Comparison of ENCODE assay signal across 33 cellular contexts in the genomic region with DNA sequence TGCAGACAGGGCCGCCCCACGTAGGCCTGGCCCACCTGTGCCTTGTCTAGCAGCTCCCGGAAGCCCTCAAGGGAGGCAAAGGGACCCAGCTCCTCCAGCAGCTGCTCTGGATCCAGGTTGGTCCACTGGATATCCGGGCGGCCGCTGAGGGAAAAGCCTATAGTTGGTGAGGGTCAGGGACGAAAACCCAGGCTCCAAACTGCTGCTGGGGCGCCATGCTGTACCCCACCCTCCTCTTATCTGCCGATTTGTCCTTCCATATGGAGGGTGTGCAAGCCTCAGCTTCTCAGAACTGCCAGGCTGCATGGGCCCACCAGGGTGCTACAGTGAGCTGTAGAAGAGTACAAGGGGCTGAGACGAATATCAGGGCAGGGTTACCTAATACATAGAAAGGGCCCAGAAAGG. TPM values are rescaled to one million over a fixed set of nuclear protein-coding genes. Genes with fewer than 3 reads are reported as not detected.
DNase-seq lines count a peak whose midpoint lies in the region; ATAC-seq, FAIRE-seq and TF ChIP-seq lines count a peak whose summit lies in the region.
"Had no signal": no experiment of that assay in that cellular context is flagged by ENCODE, and none has a peak within 500 bp of the region (broad histone marks: within the 10 kb centered on the region; RNA-seq: fewer than 3 reads in every experiment).

No MANE protein-coding gene starts in this region.

- no peak; the same call in 1 of the 3 replicates for ATAC-seq in GM23338
- ATAC-seq in Panc1 = 0 out of 2 replicates have a peak, but pooled peaks have one; percentile 25
- ATAC-seq: activated T-cell treated with anti-CD3 and anti-CD28 coated beads, Interleukin-2, amount 50 U/mL, for 72 hours; HCT116; pancreas; T-helper 17 cell had no signal

- no peak overlapping the region for H3K9ac ChIP-seq in H1 (replicated peaks in 1 of 4; ENCODE audit: extremely low read depth in 1 of 4, low read depth in 3 of 4, low read length in 3 of 4)

- H3K27ac ChIP-seq in GM23338 (ENCODE audit: low read depth) (no peak overlapping the region), Panc1 (ENCODE audit: low read length) (no peak overlapping the region), H1 (ENCODE audit: low read depth, low read length) (no peak overlapping the region)
- H3K27ac ChIP-seq: C4-2B, coronary artery, pancreas, PC-9, right atrium auricular region, SJCRH30, suprapubic skin, vagina, VCaP had no signal

- H3K4ac ChIP-seq in H1 (replicated peaks; ENCODE audit: insufficient read length, low read depth, low read length) = no peak overlapping the region

- no peak overlapping the region for H3K23ac ChIP-seq in H1 (ENCODE audit: insufficient read length)

- no peak; a peak in 1 of 4 replicates for TF ChIP-seq RAD21 in H1 (IDR thresholded peaks at IDR 0.05 in 1 of 2, conservative IDR thresholded peaks at IDR 0.05 in 1 of 2; ENCODE audit: low read depth in 2 of 2, low read length in 2 of 2)

- H3K36me3 ChIP-seq in GM23338 (ENCODE audit: insufficient read depth) (no peaks in the 10 kb centered on the region), Panc1 (ENCODE audit: control insufficient read depth, insufficient read depth, low read length) (no peaks in the 10 kb centered on the region), H1 (ENCODE audit: control insufficient read depth in 2 of 4, insufficient read depth in 4 of 4, low read length in 3 of 4) (no peaks in the 10 kb centered on the region)
- H3K36me3 ChIP-seq: pancreas, right atrium auricular region, SJCRH30, suprapubic skin, vagina had no signal

- TF ChIP-seq EP300 in H1 (IDR thresholded peaks at IDR 0.05; ENCODE audit: borderline replicate concordance in 1 of 2, low read depth in 2 of 2, low read length in 2 of 2) = no peak

- H2AK5ac ChIP-seq in H1 (ENCODE audit: low read depth, low read length) = no peak overlapping the region

- no peak overlapping the region for H3K27ac Mint-ChIP-seq in GM23338
- H3K27ac Mint-ChIP-seq: activated naive CD4-positive, alpha-beta T cell treated with anti-CD3 and anti-CD28 coated beads, Interleukin-2, amount 10 ng/mL, durations not matched to agents 7 days and 5 days; activated T-cell treated with anti-CD3 and anti-CD28 coated beads, Interleukin-2, amount 50 U/mL, for 72 hours; nephron; T-helper 17 cell had no signal

- no peaks in the 10 kb centered on the region for H3K79me1 ChIP-seq in H1 (ENCODE audit: low read depth, low read length)

- H3K27me3 ChIP-seq in GM23338 (ENCODE audit: insufficient read depth) (no peaks in the 10 kb centered on the region), Panc1 (ENCODE audit: control insufficient read depth, insufficient read depth, low read length) (no peaks in the 10 kb centered on the region), H1 (replicated peaks in 1 of 4; ENCODE audit: control insufficient read depth in 3 of 4, extremely low read depth in 1 of 4, insufficient read depth in 3 of 4, low read length in 3 of 4) (no peaks in the 10 kb centered on the region)
- H3K27me3 ChIP-seq: pancreas, right atrium auricular region, SJCRH30, suprapubic skin, vagina had no signal

- no peak overlapping the region for H4K5ac ChIP-seq in H1 (ENCODE audit: insufficient read length, low read depth, low read length)

- H3K79me2 ChIP-seq in GM23338 (replicated peaks; ENCODE audit: insufficient read depth) (no peaks in the 10 kb centered on the region), H1 (ENCODE audit: control insufficient read depth in 1 of 2, insufficient read depth in 2 of 2, low read length in 2 of 2) (no peaks in the 10 kb centered on the region)

- H3K36me3 Mint-ChIP-seq in GM23338 (ENCODE audit: low read depth) = no peaks in the 10 kb centered on the region
- H3K36me3 Mint-ChIP-seq: activated naive CD4-positive, alpha-beta T cell treated with anti-CD3 and anti-CD28 coated beads, Interleukin-2, amount 10 ng/mL, durations not matched to agents 7 days and 5 days; IgD-negative memory B cell; stimulated activated naive B cell treated with anti-CD40 and anti-IgM and Interleukin-4, amounts not matched to agents 10 μg/mL and 1 μg/mL and 100 μg/mL, for 72 hours had no signal

- H2AFZ ChIP-seq in GM23338 (peak overlapping the region; percentile 78; the same call in 1 of the 2 replicates), H1 (ENCODE audit: low read length) (no peak overlapping the region)
- H2AFZ ChIP-seq: PC-9 had no signal

- 0 out of 2 replicates have a peak, but pooled peaks have one; percentile 4 for TF ChIP-seq CTCF in AG10803 (conservative IDR thresholded peaks at IDR 0.05; ENCODE audit: low read length)
- no peak for TF ChIP-seq CTCF in GM23338 (conservative IDR thresholded peaks at IDR 0.05; ENCODE audit: low read depth in 2 of 2)
- TF ChIP-seq CTCF in Panc1 (IDR thresholded peaks at IDR 0.05) = no peak
- peak in 1 of 3 experiments; percentile 3; a peak in 1 of 4 replicates for TF ChIP-seq CTCF in H1 (IDR thresholded peaks at IDR 0.05; ENCODE audit: control extremely low read depth in 1 of 3, insufficient read depth in 1 of 3, low read depth in 1 of 3, low read length in 3 of 3)

- H3K56ac ChIP-seq in H1 (replicated peaks; ENCODE audit: insufficient read length, low read depth, low read length) = no peak overlapping the region

- peaks cover 5% of the 10 kb centered on the region for H3K27me3 Mint-ChIP-seq in GM23338 (ENCODE audit: insufficient read depth, low read depth, poor library complexity)
- H3K27me3 Mint-ChIP-seq: activated CD4-positive, alpha-beta T cell treated with anti-CD3 and anti-CD28 coated beads, Interleukin-2, amount 10 ng/mL, durations not matched to agents 7 days and 5 days; activated naive CD4-positive, alpha-beta T cell treated with anti-CD3 and anti-CD28 coated beads, Interleukin-2, amount 10 ng/mL, durations not matched to agents 7 days and 5 days; IgD-negative memory B cell; T-helper 17 cell had no signal

- H2BK12ac ChIP-seq in H1 (ENCODE audit: low read depth, low read length) = no peak overlapping the region

- H3K4me3 ChIP-seq in AG10803 (ENCODE audit: low read length) (no peak overlapping the region), GM23338 (no peak overlapping the region), Panc1 (ENCODE audit: low read depth in 2 of 2, low read length in 2 of 2) (no peak overlapping the region), H1 (ENCODE audit: extremely low read depth in 1 of 4, insufficient read depth in 2 of 4, low read depth in 3 of 4, low read length in 4 of 4) (no peak overlapping the region)
- H3K4me3 ChIP-seq: coronary artery, pancreas, PC-9, right atrium auricular region, SJCRH30, suprapubic skin, vagina had no signal

- POLR2A ChIA-PET in Panc1 (lab: Charles Lee) = no interaction called here
- POLR2A ChIA-PET in H1 (lab: Charles Lee; ENCODE audit: partially characterized antibody) = interaction anchor here (0.6 to 7.7 kb wide), 9 partner anchors 11 to 753 kb away, joined by 3 to 128 read pairs (median 5); a partner anchor contains a TSS

- no peak overlapping the region for H2BK20ac ChIP-seq in H1 (ENCODE audit: low read length)

- H2BK120ac ChIP-seq in H1 (replicated peaks; ENCODE audit: low read depth, low read length) = no peak overlapping the region

- no peaks in the 10 kb centered on the region for H3K9me3 ChIP-seq in Panc1 (ENCODE audit: control insufficient read depth, insufficient read depth, low read depth, low read length)
- H3K9me3 ChIP-seq in H1 (ENCODE audit: insufficient read depth in 2 of 2, low read depth in 1 of 2, low read length in 1 of 2) = no peaks in the 10 kb centered on the region
- H3K9me3 ChIP-seq: pancreas, right atrium auricular region, SJCRH30, suprapubic skin, vagina had no signal

- H4K20me1 ChIP-seq in GM23338 (replicated peaks; ENCODE audit: insufficient read depth) (no peaks in the 10 kb centered on the region), H1 (replicated peaks in 1 of 2; ENCODE audit: control insufficient read depth in 1 of 2, insufficient read depth in 2 of 2, low read length in 2 of 2) (no peaks in the 10 kb centered on the region)

- H3K4me1 ChIP-seq in GM23338 (ENCODE audit: insufficient read depth) = no peaks in the 10 kb centered on the region
- H3K4me1 ChIP-seq in Panc1 (ENCODE audit: control insufficient read depth, insufficient read depth, low read length) = no peaks in the 10 kb centered on the region
- peaks cover 0 to 12% (median 4%) of the 10 kb centered on the region in 4 experiments; a peak in 6 of 7 replicates for H3K4me1 ChIP-seq in H1 (replicated peaks in 1 of 4; ENCODE audit: control insufficient read depth in 3 of 4, insufficient read depth in 4 of 4, low read length in 3 of 4)
- H3K4me1 ChIP-seq: pancreas had no signal

- no peak overlapping the region for H3K4me3 Mint-ChIP-seq in GM23338
- H3K4me3 Mint-ChIP-seq: activated CD4-positive, alpha-beta T cell treated with anti-CD3 and anti-CD28 coated beads, Interleukin-2, amount 10 ng/mL, durations not matched to agents 7 days and 5 days; activated naive CD4-positive, alpha-beta T cell treated with anti-CD3 and anti-CD28 coated beads, Interleukin-2, amount 10 ng/mL, durations not matched to agents 7 days and 5 days; activated T-cell treated with anti-CD3 and anti-CD28 coated beads, Interleukin-2, amount 50 U/mL, for 72 hours; nephron; stimulated activated naive B cell treated with anti-CD40 and anti-IgM and Interleukin-4, amounts not matched to agents 10 μg/mL and 1 μg/mL and 100 μg/mL, for 72 hours; T-helper 17 cell had no signal

- CTCF ChIA-PET in Panc1 (lab: Charles Lee) = no interaction called here
- CTCF ChIA-PET in H1 (lab: Charles Lee; ENCODE audit: partially characterized antibody) = interaction anchor here (0.5 to 5.9 kb wide), 9 partner anchors 9 to 662 kb away, joined by 3 to 36 read pairs (median 6); a partner anchor contains a TSS

- no peak overlapping the region for H4K91ac ChIP-seq in H1 (replicated peaks; ENCODE audit: insufficient read length, low read length)

- intact Hi-C loops in Panc1 (cut with micrococcal nuclease; ENCODE audit: unreplicated experiment) = loop anchor here (10.0 kb wide), 1 partner anchor 474 kb away; no protein-coding TSS in a partner anchor

- no peak overlapping the region; the same call in 1 of the 2 replicates for H3K18ac ChIP-seq in H1 (ENCODE audit: extremely low read depth, low read length)

- H3K9me3 Mint-ChIP-seq in GM23338 = no peaks in the 10 kb centered on the region
- H3K9me3 Mint-ChIP-seq: activated CD4-positive, alpha-beta T cell treated with anti-CD3 and anti-CD28 coated beads, Interleukin-2, amount 10 ng/mL, durations not matched to agents 7 days and 5 days; activated naive CD4-positive, alpha-beta T cell treated with anti-CD3 and anti-CD28 coated beads, Interleukin-2, amount 10 ng/mL, durations not matched to agents 7 days and 5 days; activated T-cell treated with anti-CD3 and anti-CD28 coated beads, Interleukin-2, amount 50 U/mL, for 72 hours; IgD-negative memory B cell; nephron; stimulated activated naive B cell treated with anti-CD40 and anti-IgM and Interleukin-4, amounts not matched to agents 10 μg/mL and 1 μg/mL and 100 μg/mL, for 72 hours had no signal

- H4K8ac ChIP-seq in H1 (ENCODE audit: extremely low read depth, insufficient read depth, low read length) = peak overlapping the region; percentile 79; the same call in 1 of the 2 replicates

- H3K9me2 ChIP-seq in GM23338 (ENCODE audit: insufficient read depth) = no peaks in the 10 kb centered on the region

- H3K4me2 ChIP-seq in GM23338 (no peak overlapping the region), H1 (ENCODE audit: insufficient read depth in 1 of 2, low read depth in 2 of 2, low read length in 2 of 2) (no peak overlapping the region)
- H3K4me2 ChIP-seq: PC-9 had no signal

- no peaks in the 10 kb centered on the region for H3F3A ChIP-seq in GM23338 (replicated peaks; ENCODE audit: low read depth)

- WGBS in H1 (ENCODE audit: extremely low coverage in 1 of 2, insufficient coverage in 1 of 2, insufficient read length in 1 of 2, insufficient replicate concordance in 2 of 2, low coverage in 1 of 2, low lambda C conversion rate in 2 of 2, missing lambda C conversion rate in 1 of 2), 2 experiments = 88% methylated on average over 10 of the region's 10 CpGs; no CpG with 5 or more reads in 1 of the 2 experiments

- H2BK15ac ChIP-seq in H1 (ENCODE audit: low read length) = 0 out of 2 replicates have a peak overlapping the region, but pooled peaks have one; percentile 16

- no peak overlapping the region for H3K14ac ChIP-seq in H1 (ENCODE audit: insufficient read length)

- DNase-seq in AG10803 (ENCODE audit: low read depth) (no peak), GM23338 (ENCODE audit: low spot score) (no peak), Panc1 (ENCODE audit: low read depth, low spot score) (no peak), H1 (ENCODE audit: low read depth in 1 of 2, low spot score in 2 of 2) (no peak), mucosa of gallbladder (ENCODE audit: low spot score) (no peak), SW 1271 (lab: John Stamatoyannopoulos, UW) (no peak), 8988T (no peak)
- no peak for DNase-seq in activated effector memory CD4-positive, alpha-beta T cell treated with Interleukin-2 at 50 U/mL for 16 hours
- DNase-seq: activated CD4-positive, alpha-beta T cell treated with anti-CD3 and anti-CD28 coated beads, Interleukin-2, amount 10 ng/mL, durations not matched to agents 7 days and 5 days; activated naive CD4-positive, alpha-beta T cell treated with anti-CD3 and anti-CD28 coated beads, Interleukin-2, amount 10 ng/mL, durations not matched to agents 7 days and 5 days; activated T-cell treated with anti-CD3 and anti-CD28 coated beads, Interleukin-2, amount 50 U/mL, for 72 hours; amygdala; EL; PC-9; SJCRH30; stimulated activated CD4-positive, alpha-beta T cell treated with anti-CD3 and anti-CD28 coated beads, Interleukin-4, amount 100 ng/mL, for 1 hour; stimulated activated naive B cell treated with anti-CD40 and anti-IgM and Interleukin-4, amounts not matched to agents 10 μg/mL and 1 μg/mL and 100 μg/mL, for 72 hours; T-helper 17 cell had no signal

- peaks cover 19% of the 10 kb centered on the region for H3K4me1 Mint-ChIP-seq in GM23338

- TF ChIP-seq POLR2A in H1 (IDR thresholded peaks at IDR 0.05; ENCODE audit: control extremely low read depth in 1 of 2, low read depth in 2 of 2, low read length in 2 of 2) = no peak

- in situ Hi-C loops in Panc1 (cut with HindIII; ENCODE audit: low pct_unique_long_range_greater_than_20kb, low sequenced_read_pairs) = no loop called here

- H2BK5ac ChIP-seq in H1 (ENCODE audit: low read depth, low read length) = no peak overlapping the region

- FAIRE-seq in H1 (lab: Jason Lieb, UNC) = no peak
- FAIRE-seq: endometrium, GM19239, keratinocyte, pancreas had no signal

- no TSS peak for BruUV-seq in Panc1 (replicated peaks; lab: Mats Ljungman, UMichigan)

- H3K23me2 ChIP-seq in H1 (ENCODE audit: low read depth, low read length) = no peaks in the 10 kb centered on the region

RNA-seq across cellular contexts. Expression of a gene that starts 12.2 kb away (rescaled TPM):
- 0.63 and 0.74 TPM in 2 replicates for total RNA-seq in GM23338 (2014; rRNA removed; shearing (Covaris generic))
- 0.52 and 0.74 TPM in 2 replicates for polyA plus RNA-seq in GM23338 (2016; fragmentation: Nextera tagmentation; extraction: Ambion mirVana)
- total RNA-seq in Panc1 (2021; ENCODE audit: unreplicated experiment) = 0.74 TPM
- 1.2 TPM for polyA plus RNA-seq in Panc1 (2012; ENCODE audit: insufficient read length)
- total RNA-seq in H1 (2021; fragmentation: NEBNext Ultra II Directional; extraction: Animal tissue kit (Norgen Biotek cat#: 25700)) = 1.2 and 1.5 TPM in 2 replicates
- 0.35 and 0.77 TPM in 2 replicates for polyA plus RNA-seq in H1 (2011; rRNA removed)
- polyA plus RNA-seq in H1 (2011; cell fraction: cytosol; rRNA removed) = 0.47 TPM
- polyA plus RNA-seq in H1 (2011; cell fraction: nucleus; rRNA removed) = 2.4 TPM
- 0.30 to 0.71 TPM (median 0.52 TPM) in 4 replicates for polyA plus RNA-seq in H1 (2012, experiment 1 of 2)
- polyA plus RNA-seq in H1 (2012, experiment 2 of 2) = 0.18 TPM
- polyA plus RNA-seq in H1 (2013, experiment 1 of 2) = 0.30 TPM
- 0.24 TPM for polyA plus RNA-seq in H1 (2013, experiment 2 of 2)
- polyA minus RNA-seq in H1 (2011; rRNA and poly(A)+ RNA removed) = 0.15 and 0.25 TPM in 2 replicates
- polyA minus RNA-seq in H1 (2011; cell fraction: cytosol; rRNA and poly(A)+ RNA removed) = 1.9 TPM
- 1.5 TPM for polyA minus RNA-seq in H1 (2011; cell fraction: nucleus; rRNA and poly(A)+ RNA removed)
- total RNA-seq in mucosa of gallbladder = 1.9 TPM

RNA-seq across cellular contexts. Expression of a gene that starts 22.6 kb away (rescaled TPM):
- total RNA-seq in GM23338 (2014; rRNA removed; shearing (Covaris generic)) = 0.16 and 0.66 TPM in 2 replicates
- polyA plus RNA-seq in GM23338 (2016; fragmentation: Nextera tagmentation; extraction: Ambion mirVana) (0.33 and 0.37 TPM in 2 replicates), H1 (2011; rRNA removed) (1.1 and 1.6 TPM in 2 replicates)
- total RNA-seq in Panc1 (2021; ENCODE audit: unreplicated experiment) (2.6 TPM), mucosa of gallbladder (7.8 TPM)
- 0.61 TPM for polyA plus RNA-seq in Panc1 (2012; ENCODE audit: insufficient read length)
- 1.1 and 1.5 TPM in 2 replicates for total RNA-seq in H1 (2021; fragmentation: NEBNext Ultra II Directional; extraction: Animal tissue kit (Norgen Biotek cat#: 25700))
- polyA plus RNA-seq in H1 (2011; cell fraction: cytosol; rRNA removed) = 0.80 TPM
- polyA plus RNA-seq in H1 (2011; cell fraction: nucleus; rRNA removed) = 3.9 TPM
- 0.54 to 1.00 TPM (median 0.66 TPM) in 4 replicates for polyA plus RNA-seq in H1 (2012, experiment 1 of 2)
- polyA plus RNA-seq in H1 (2012, experiment 2 of 2) = 0.52 TPM
- polyA plus RNA-seq in H1 (2013, experiment 1 of 2) = 1.4 TPM
- polyA plus RNA-seq in H1 (2013, experiment 2 of 2) = 1.1 TPM
- polyA minus RNA-seq in H1 (2011; rRNA and poly(A)+ RNA removed) = 0.39 and 1.0 TPM in 2 replicates
- 1.1 TPM for polyA minus RNA-seq in H1 (2011; cell fraction: cytosol; rRNA and poly(A)+ RNA removed)
- 2.0 TPM for polyA minus RNA-seq in H1 (2011; cell fraction: nucleus; rRNA and poly(A)+ RNA removed)
- polyA plus RNA-seq: IgD-negative memory B cell had no signal

RNA-seq across cellular contexts. Expression of a gene that starts 23.8 kb away (rescaled TPM):
- total RNA-seq in GM23338 (2014; rRNA removed; shearing (Covaris generic)) = 0.73 TPM in 1 of 2 replicates, not detected in the other
- polyA plus RNA-seq in GM23338 (2016; fragmentation: Nextera tagmentation; extraction: Ambion mirVana) (not detected in 2 replicates), H1 (2011; rRNA removed) (0.19 and 0.29 TPM in 2 replicates)
- total RNA-seq in Panc1 (2021; ENCODE audit: unreplicated experiment) (not detected), mucosa of gallbladder (not detected)
- polyA plus RNA-seq in Panc1 (2012; ENCODE audit: insufficient read length) = not detected
- total RNA-seq in H1 (2021; fragmentation: NEBNext Ultra II Directional; extraction: Animal tissue kit (Norgen Biotek cat#: 25700)) = not detected in 2 replicates
- polyA plus RNA-seq in H1 (2011; cell fraction: cytosol; rRNA removed) = 0.16 TPM
- not detected for polyA plus RNA-seq in H1 (2011; cell fraction: nucleus; rRNA removed)
- not detected in 4 replicates for polyA plus RNA-seq in H1 (2012, experiment 1 of 2)
- polyA plus RNA-seq in H1 (2012, experiment 2 of 2) = not detected
- polyA plus RNA-seq in H1 (2013, experiment 1 of 2) = not detected
- not detected for polyA plus RNA-seq in H1 (2013, experiment 2 of 2)
- polyA minus RNA-seq in H1 (2011; rRNA and poly(A)+ RNA removed) = not detected in 2 replicates
- not detected for polyA minus RNA-seq in H1 (2011; cell fraction: cytosol; rRNA and poly(A)+ RNA removed)
- polyA minus RNA-seq in H1 (2011; cell fraction: nucleus; rRNA and poly(A)+ RNA removed) = 4.1 TPM
- total RNA-seq: SJCRH30, suprapubic skin, vagina had no signal
- polyA plus RNA-seq: fibroblast of lung, IgD-negative memory B cell, keratinocyte had no signal

RNA-seq across cellular contexts. Expression of a gene that starts 30.7 kb away (rescaled TPM):
- 11.8 and 15.1 TPM in 2 replicates for total RNA-seq in GM23338 (2014; rRNA removed; shearing (Covaris generic))
- polyA plus RNA-seq in GM23338 (2016; fragmentation: Nextera tagmentation; extraction: Ambion mirVana) (7.6 and 8.7 TPM in 2 replicates), H1 (2011; rRNA removed) (12.3 and 21.9 TPM in 2 replicates)
- total RNA-seq in Panc1 (2021; ENCODE audit: unreplicated experiment) (13.7 TPM), mucosa of gallbladder (14.7 TPM)
- polyA plus RNA-seq in Panc1 (2012; ENCODE audit: insufficient read length) = 7.3 TPM
- 7.9 and 9.7 TPM in 2 replicates for total RNA-seq in H1 (2021; fragmentation: NEBNext Ultra II Directional; extraction: Animal tissue kit (Norgen Biotek cat#: 25700))
- 10.6 TPM for polyA plus RNA-seq in H1 (2011; cell fraction: cytosol; rRNA removed)
- 64.2 TPM for polyA plus RNA-seq in H1 (2011; cell fraction: nucleus; rRNA removed)
- 4.9 to 9.1 TPM (median 8.2 TPM) in 4 replicates for polyA plus RNA-seq in H1 (2012, experiment 1 of 2)
- polyA plus RNA-seq in H1 (2012, experiment 2 of 2) = 6.9 TPM
- polyA plus RNA-seq in H1 (2013, experiment 1 of 2) = 7.1 TPM
- polyA plus RNA-seq in H1 (2013, experiment 2 of 2) = 6.4 TPM
- 5.2 and 7.1 TPM in 2 replicates for polyA minus RNA-seq in H1 (2011; rRNA and poly(A)+ RNA removed)
- polyA minus RNA-seq in H1 (2011; cell fraction: cytosol; rRNA and poly(A)+ RNA removed) = 3.7 TPM
- polyA minus RNA-seq in H1 (2011; cell fraction: nucleus; rRNA and poly(A)+ RNA removed) = 18.2 TPM

RNA-seq across cellular contexts. Expression of a gene that starts 42.9 kb away (rescaled TPM):
- 0.58 and 0.63 TPM in 2 replicates for total RNA-seq in GM23338 (2014; rRNA removed; shearing (Covaris generic))
- polyA plus RNA-seq in GM23338 (2016; fragmentation: Nextera tagmentation; extraction: Ambion mirVana) = 1.5 and 1.6 TPM in 2 replicates
- total RNA-seq in Panc1 (2021; ENCODE audit: unreplicated experiment) = 0.15 TPM
- 0.11 TPM for polyA plus RNA-seq in Panc1 (2012; ENCODE audit: insufficient read length)
- total RNA-seq in H1 (2021; fragmentation: NEBNext Ultra II Directional; extraction: Animal tissue kit (Norgen Biotek cat#: 25700)) = 0.80 and 1.4 TPM in 2 replicates
- polyA plus RNA-seq in H1 (2011; rRNA removed) = 0.76 and 0.86 TPM in 2 replicates
- polyA plus RNA-seq in H1 (2011; cell fraction: cytosol; rRNA removed) = 1.1 TPM
- polyA plus RNA-seq in H1 (2011; cell fraction: nucleus; rRNA removed) = 1.6 TPM
- polyA plus RNA-seq in H1 (2012, experiment 1 of 2) = 1.1 to 1.7 TPM (median 1.3 TPM) in 4 replicates
- polyA plus RNA-seq in H1 (2012, experiment 2 of 2) = 0.97 TPM
- polyA plus RNA-seq in H1 (2013, experiment 1 of 2) = 0.95 TPM
- 0.72 TPM for polyA plus RNA-seq in H1 (2013, experiment 2 of 2)
- 0.24 and 0.25 TPM in 2 replicates for polyA minus RNA-seq in H1 (2011; rRNA and poly(A)+ RNA removed)
- not detected for polyA minus RNA-seq in H1 (2011; cell fraction: cytosol; rRNA and poly(A)+ RNA removed)
- polyA minus RNA-seq in H1 (2011; cell fraction: nucleus; rRNA and poly(A)+ RNA removed) = 0.90 TPM
- total RNA-seq in mucosa of gallbladder = 0.37 TPM
- total RNA-seq: right atrium auricular region, SJCRH30, vagina had no signal
- polyA plus RNA-seq: liver had no signal
